ENCODE assay signal across 10 cellular contexts in genomic region chr4:174216935-174217272, GRCh38.
DNase-seq lines count a peak whose midpoint lies in the region; ATAC-seq and TF ChIP-seq lines count a peak whose summit lies in the region.
"Had no signal": no experiment of that assay in that cellular context is flagged by ENCODE, and none has a peak within 500 bp of the region (broad histone marks: within the 10 kb centered on the region; RNA-seq: fewer than 3 reads in every experiment).

No MANE protein-coding gene starts in this region.

- no peak overlapping the region for H3K9ac ChIP-seq in fibroblast of lung (ENCODE audit: insufficient read depth, low read length)

- ATAC-seq in HG03175 (IDR thresholded peaks at IDR 0.05; ENCODE audit: unreplicated experiment), result peak; percentile 15
- ATAC-seq in naive thymus-derived CD4-positive, alpha-beta T cell, result no peak

- no peak overlapping the region for H3K27ac Mint-ChIP-seq in naive thymus-derived CD4-positive, alpha-beta T cell

- no peaks in the 10 kb centered on the region for H3K9me3 ChIP-seq in fibroblast of lung (ENCODE audit: control insufficient read depth, insufficient read depth, low read depth, low read length)
- H3K9me3 ChIP-seq in naive thymus-derived CD4-positive, alpha-beta T cell (ENCODE audit: control insufficient read depth in 2 of 3, low read length in 3 of 3), result no peaks in the 10 kb centered on the region
- H3K9me3 ChIP-seq: upper lobe of left lung had no signal

- H3K4me1 ChIP-seq in ACC112 (ENCODE audit: control insufficient read depth, insufficient read depth, low read length, unreplicated experiment) (peaks cover 11% of the 10 kb centered on the region), fibroblast of lung (ENCODE audit: control insufficient read depth, extremely low read depth, insufficient read depth, low read length) (no peaks in the 10 kb centered on the region)
- H3K4me1 ChIP-seq in naive thymus-derived CD4-positive, alpha-beta T cell (ENCODE audit: control insufficient read depth in 2 of 2, insufficient read depth in 2 of 2, low read length in 2 of 2), result peaks cover 23 to 35% of the 10 kb centered on the region in 2 donors

- POLR2A ChIA-PET in naive thymus-derived CD4-positive, alpha-beta T cell (lab: Charles Lee), result no interaction called here
- POLR2A ChIA-PET in HEK293T (lab: Yijun Ruan, JAX), result interaction anchor here (0.6 to 3.3 kb wide), 11 partner anchors 8 to 687 kb away, joined by 3 to 25 read pairs (median 4); partner anchors contain the start of genes CEP44, FBXO8 and HAND2

- peaks cover 80 to 97% (median 91%) of the 10 kb centered on the region in 5 donors for H3K27me3 Mint-ChIP-seq in naive thymus-derived CD4-positive, alpha-beta T cell

- peaks cover 13% of the 10 kb centered on the region; the same call in 1 of the 2 replicates for H3K27me3 ChIP-seq in ACC112 (ENCODE audit: insufficient read depth, low read length)
- H3K27me3 ChIP-seq in fibroblast of lung (ENCODE audit: control insufficient read depth, insufficient read depth, low read length), result peaks cover 48% of the 10 kb centered on the region
- peaks cover 25 to 59% of the 10 kb centered on the region in 2 donors for H3K27me3 ChIP-seq in naive thymus-derived CD4-positive, alpha-beta T cell (ENCODE audit: control insufficient read depth in 2 of 2, insufficient read depth in 2 of 2, low read length in 2 of 2)

- peaks cover 0 to 3% (median 0%) of the 10 kb centered on the region in 5 donors for H3K36me3 Mint-ChIP-seq in naive thymus-derived CD4-positive, alpha-beta T cell

- H2AFZ ChIP-seq in ACC112 (ENCODE audit: low read length, unreplicated experiment) (no peak overlapping the region), fibroblast of lung (ENCODE audit: low read length) (no peak overlapping the region)

- intact Hi-C loops in naive thymus-derived CD4-positive, alpha-beta T cell (cut with micrococcal nuclease), result no loop called here

- peaks cover 0 to 12% (median 3%) of the 10 kb centered on the region in 11 donors for H3K9me3 Mint-ChIP-seq in naive thymus-derived CD4-positive, alpha-beta T cell

- DNase-seq in fibroblast of lung (ENCODE audit: low read depth in 2 of 2) (no peak), NCI-H2029 treated with DMSO at 0.1 percent for 48 hours (lab: John Stamatoyannopoulos, UW) (no peak), NCI-H1417 (lab: John Stamatoyannopoulos, UW) (no peak), HEK293T (ENCODE audit: extremely low spot score) (no peak), NCI-H345 (lab: John Stamatoyannopoulos, UW) (no peak)
- DNase-seq in naive thymus-derived CD4-positive, alpha-beta T cell, result no peak
- DNase-seq: activated CD8-positive, alpha-beta memory T cell treated with anti-CD3 and anti-CD28 coated beads, Interleukin-2, amount 50 U/mL, for 4 hours had no signal

- TF ChIP-seq CTCF in fibroblast of lung (conservative IDR thresholded peaks at IDR 0.05 in 1 of 2, IDR thresholded peaks at IDR 0.05 in 1 of 2; ENCODE audit: low read depth in 1 of 2, low read length in 2 of 2), result no peak

- H3K36me3 ChIP-seq in ACC112 (ENCODE audit: insufficient read depth, low read length), result no peaks in the 10 kb centered on the region
- no peaks in the 10 kb centered on the region for H3K36me3 ChIP-seq in fibroblast of lung (ENCODE audit: control insufficient read depth, insufficient read depth, low read length)
- H3K36me3 ChIP-seq in naive thymus-derived CD4-positive, alpha-beta T cell (ENCODE audit: control insufficient read depth in 2 of 3, insufficient read depth in 3 of 3, low read length in 3 of 3), result no peaks in the 10 kb centered on the region
- H3K36me3 ChIP-seq: upper lobe of left lung had no signal

- H3K4me3 Mint-ChIP-seq in naive thymus-derived CD4-positive, alpha-beta T cell, result peak overlapping the region in 7 of 10 donors; percentile 36 to 71 (median 61)

- peaks cover 32 to 56% (median 44%) of the 10 kb centered on the region in 7 donors for H3K4me1 Mint-ChIP-seq in naive thymus-derived CD4-positive, alpha-beta T cell

- CTCF ChIA-PET in naive thymus-derived CD4-positive, alpha-beta T cell (lab: Charles Lee), result no interaction called here
- CTCF ChIA-PET in HEK293T (lab: Yijun Ruan, JAX), result interaction anchor here (0.6 kb wide), 1 partner anchor 44 kb away, joined by 3 read pairs; no protein-coding TSS in a partner anchor

- no peaks in the 10 kb centered on the region for H4K20me1 ChIP-seq in fibroblast of lung (ENCODE audit: control insufficient read depth, extremely low read depth, insufficient read depth, low read length)

- H3K4me2 ChIP-seq in fibroblast of lung (ENCODE audit: extremely low read depth, insufficient read depth, low read length), result peak overlapping the region; percentile 36

- H3K27ac ChIP-seq in ACC112 (ENCODE audit: low read depth, low read length) (no peak overlapping the region), fibroblast of lung (ENCODE audit: insufficient read depth, low read length) (no peak overlapping the region)
- H3K27ac ChIP-seq in naive thymus-derived CD4-positive, alpha-beta T cell (ENCODE audit: low read depth, low read length), result no peak overlapping the region
- H3K27ac ChIP-seq: upper lobe of left lung had no signal

- H3K4me3 ChIP-seq in ACC112 (ENCODE audit: low read depth, low read length), result peak overlapping the region; percentile 76
- peak overlapping the region in 2 of 4 experiments; percentile 51 to 56 for H3K4me3 ChIP-seq in fibroblast of lung (replicated peaks in 1 of 4; ENCODE audit: control extremely low read depth in 1 of 4, insufficient read depth in 1 of 4, low read depth in 3 of 4, low read length in 4 of 4)
- H3K4me3 ChIP-seq in naive thymus-derived CD4-positive, alpha-beta T cell (ENCODE audit: low read length), result no peak overlapping the region

- no peaks in the 10 kb centered on the region for H3K79me2 ChIP-seq in ACC112 (ENCODE audit: control insufficient read depth, insufficient read depth, low read length, unreplicated experiment)
- H3K79me2 ChIP-seq in fibroblast of lung (ENCODE audit: control insufficient read depth, insufficient read depth, low read length), result no peaks in the 10 kb centered on the region

TF ChIP-seq in HEK293T, 16 proteins besides CTCF, POLR2A, EP300 and RAD21:
- TF ChIP-seq HDGF (IDR thresholded peaks at IDR 0.05; ENCODE audit: borderline replicate concordance), result no peak
- TF ChIP-seq L3MBTL2 (conservative IDR thresholded peaks at IDR 0.05), result no peak
- no peak for TF ChIP-seq LEF1 (IDR thresholded peaks at IDR 0.05; ENCODE audit: borderline replicate concordance)
- no peak for TF ChIP-seq FOXK2 (IDR thresholded peaks at IDR 0.05)
- TF ChIP-seq SUZ12 (IDR thresholded peaks at IDR 0.05), result no peak
- no peak for TF ChIP-seq ZNF384 (IDR thresholded peaks at IDR 0.05)
- no peak for TF ChIP-seq FOXM1 (IDR thresholded peaks at IDR 0.05; ENCODE audit: borderline replicate concordance)
- TF ChIP-seq BHLHE40 (IDR thresholded peaks at IDR 0.05; ENCODE audit: borderline replicate concordance), result no peak
- TF ChIP-seq PKNOX1 (IDR thresholded peaks at IDR 0.05), result no peak
- no peak for TF ChIP-seq FOXA1 (IDR thresholded peaks at IDR 0.05)
- TF ChIP-seq ELF4 (IDR thresholded peaks at IDR 0.05), result no peak
